ENCODE assay signal across 9 cellular contexts in the genomic region with DNA sequence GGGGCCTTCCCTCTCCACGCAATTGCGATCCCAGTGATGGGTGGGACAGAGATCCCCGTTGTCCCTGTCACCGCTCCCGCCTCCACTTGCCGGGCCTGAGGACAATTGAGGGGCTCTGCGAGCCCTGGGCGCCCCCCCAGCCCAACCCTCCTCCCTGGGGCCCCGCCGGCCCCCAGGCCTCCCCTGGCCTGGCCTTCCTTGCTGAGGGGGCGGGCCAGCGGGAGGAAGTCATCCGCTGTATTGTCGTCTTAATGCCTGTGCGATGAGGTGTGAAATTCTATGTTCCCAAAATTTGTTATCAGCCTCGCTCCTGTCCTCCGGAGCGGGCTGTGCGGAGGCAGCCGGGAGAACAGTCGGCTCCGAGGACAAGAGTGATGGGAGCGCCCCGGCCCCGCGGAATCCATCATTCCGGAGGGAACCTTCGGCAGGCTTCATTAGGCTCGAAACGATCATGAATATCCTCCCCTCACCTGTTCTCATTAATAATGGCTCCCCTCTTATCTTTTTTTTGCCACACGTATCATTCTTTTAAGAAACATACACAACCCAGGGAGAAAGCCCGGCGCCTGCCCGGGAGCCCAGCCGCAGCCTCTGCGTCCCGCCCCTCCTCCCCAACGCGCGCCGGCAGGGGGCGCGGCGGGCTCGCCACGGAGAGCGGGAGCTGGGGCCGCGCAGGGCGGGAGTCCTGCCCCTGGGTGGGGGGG. TPM values are rescaled to one million over a fixed set of nuclear protein-coding genes. Genes with fewer than 3 reads are reported as not detected.
A peak's percentile ranks its signal among the peaks of the same experiment; 100 is the strongest.
DNase-seq lines count a peak whose midpoint lies in the region; ATAC-seq and TF ChIP-seq lines count a peak whose summit lies in the region.
"Had no signal": no experiment of that assay in that cellular context is flagged by ENCODE, and none has a peak within 500 bp of the region (broad histone marks: within the 10 kb centered on the region; RNA-seq: fewer than 3 reads in every experiment).

No MANE protein-coding gene starts in this region.

- H3K27ac ChIP-seq in heart right ventricle, result peak overlapping the region in 4 of 10 donors; percentile 31 to 60 (median 56)

- ATAC-seq in WTC11 (peak; percentile 16), heart right ventricle (peak in 7 of 8 donors; percentile 6 to 84 (median 70)), HG03280 (IDR thresholded peaks at IDR 0.05; ENCODE audit: unreplicated experiment) (no peak), GM21786 (IDR thresholded peaks at IDR 0.05; ENCODE audit: unreplicated experiment) (no peak), HG03442 (IDR thresholded peaks at IDR 0.05; ENCODE audit: unreplicated experiment) (no peak), HG02763 (IDR thresholded peaks at IDR 0.05; ENCODE audit: unreplicated experiment) (no peak)
- ATAC-seq: Panc1 had no signal

- POLR2A ChIA-PET in GM10248 (lab: Yijun Ruan, JAX) (no interaction called here), WTC11 (lab: Charles Lee) (interaction anchor here (0.6 kb wide), 1 partner anchor 92 kb away, joined by 3 read pairs; no protein-coding TSS in a partner anchor)

- peaks cover 27% of the 10 kb centered on the region for H3K4me1 Mint-ChIP-seq in WTC11

- H3K9me3 ChIP-seq in heart right ventricle, result no peaks in the 10 kb centered on the region

- CTCF ChIA-PET in GM10248 (lab: Yijun Ruan, JAX), result interaction anchor here (0.6 to 2.6 kb wide), 2 partner anchors 9 kb away, joined by 3 to 9 read pairs; no protein-coding TSS in a partner anchor
- CTCF ChIA-PET in WTC11 (lab: Charles Lee), result interaction anchor here (0.6 to 3.8 kb wide), 47 partner anchors 7 to 1949 kb away, joined by 3 to 39 read pairs (median 4); partner anchors contain the start of gene MEG3

- peaks cover 0 to 85% (median 49%) of the 10 kb centered on the region in 7 donors for H3K27me3 ChIP-seq in heart right ventricle

- intact Hi-C loops in heart right ventricle (cut with DNase I), result no loop called here

- TF ChIP-seq CTCF in GM10248 (IDR thresholded peaks at IDR 0.05; ENCODE audit: control extremely low read depth, extremely low read depth, low read depth, missing control alignments) (peak; percentile 27), WTC11 (IDR thresholded peaks at IDR 0.05) (peak; percentile 58), heart right ventricle (IDR thresholded peaks at IDR 0.05) (peak in 7 of 9 donors; percentile 13 to 80 (median 55))

- no peaks in the 10 kb centered on the region for H3K36me3 ChIP-seq in heart right ventricle

- H3K4me3 Mint-ChIP-seq in WTC11, result peak overlapping the region; percentile 75

- H3K4me1 ChIP-seq in heart right ventricle, result peaks cover 0 to 31% (median 18%) of the 10 kb centered on the region in 9 donors

- H3K4me3 ChIP-seq in heart right ventricle, result peak overlapping the region in 8 of 10 donors; percentile 8 to 39 (median 18)
- H3K4me3 ChIP-seq in skeletal muscle cell (ENCODE audit: low read depth, low read length), result peak overlapping the region; percentile 35

- WGBS in heart right ventricle, 2 donors, result 9 to 12% methylated on average over 47 to 50 of the region's 50 CpGs

- H3K27me3 Mint-ChIP-seq in WTC11 (ENCODE audit: low read depth), result peaks cover 21% of the 10 kb centered on the region

- H3K9me3 Mint-ChIP-seq in WTC11, result no peaks in the 10 kb centered on the region

- H3K27ac Mint-ChIP-seq in WTC11, result no peak overlapping the region

- no peaks in the 10 kb centered on the region for H3K36me3 Mint-ChIP-seq in WTC11

- DNase-seq in GM10248 (ENCODE audit: extremely low spot score) (no peak), WTC11 (ENCODE audit: low spot score) (peak; percentile 67), heart right ventricle (peak; percentile 32 to 48), skeletal muscle cell (ENCODE audit: low read depth) (no peak)

TF ChIP-seq in WTC11, 78 proteins besides CTCF, POLR2A, EP300 and RAD21 (continues in another document):
- TF ChIP-seq FOXJ3 (CRISPR knock-in tag; IDR thresholded peaks at IDR 0.05; ENCODE audit: borderline replicate concordance) (no peak), ZNF263 (CRISPR knock-in tag; IDR thresholded peaks at IDR 0.05; ENCODE audit: low read depth) (no peak), ZSCAN18 (CRISPR knock-in tag; IDR thresholded peaks at IDR 0.05) (no peak), ELF4 (CRISPR knock-in tag; IDR thresholded peaks at IDR 0.05; ENCODE audit: low read depth) (no peak), TEAD1 (CRISPR knock-in tag; IDR thresholded peaks at IDR 0.05) (no peak), JAZF1 (CRISPR knock-in tag; IDR thresholded peaks at IDR 0.05) (no peak), GRHL2 (CRISPR knock-in tag; IDR thresholded peaks at IDR 0.05; ENCODE audit: insufficient replicate concordance, severe bottlenecking) (no peak), PRDM15 (CRISPR knock-in tag; IDR thresholded peaks at IDR 0.05) (no peak), MYBL2 (CRISPR knock-in tag; IDR thresholded peaks at IDR 0.05) (no peak)
- TF ChIP-seq, protein P1, sequence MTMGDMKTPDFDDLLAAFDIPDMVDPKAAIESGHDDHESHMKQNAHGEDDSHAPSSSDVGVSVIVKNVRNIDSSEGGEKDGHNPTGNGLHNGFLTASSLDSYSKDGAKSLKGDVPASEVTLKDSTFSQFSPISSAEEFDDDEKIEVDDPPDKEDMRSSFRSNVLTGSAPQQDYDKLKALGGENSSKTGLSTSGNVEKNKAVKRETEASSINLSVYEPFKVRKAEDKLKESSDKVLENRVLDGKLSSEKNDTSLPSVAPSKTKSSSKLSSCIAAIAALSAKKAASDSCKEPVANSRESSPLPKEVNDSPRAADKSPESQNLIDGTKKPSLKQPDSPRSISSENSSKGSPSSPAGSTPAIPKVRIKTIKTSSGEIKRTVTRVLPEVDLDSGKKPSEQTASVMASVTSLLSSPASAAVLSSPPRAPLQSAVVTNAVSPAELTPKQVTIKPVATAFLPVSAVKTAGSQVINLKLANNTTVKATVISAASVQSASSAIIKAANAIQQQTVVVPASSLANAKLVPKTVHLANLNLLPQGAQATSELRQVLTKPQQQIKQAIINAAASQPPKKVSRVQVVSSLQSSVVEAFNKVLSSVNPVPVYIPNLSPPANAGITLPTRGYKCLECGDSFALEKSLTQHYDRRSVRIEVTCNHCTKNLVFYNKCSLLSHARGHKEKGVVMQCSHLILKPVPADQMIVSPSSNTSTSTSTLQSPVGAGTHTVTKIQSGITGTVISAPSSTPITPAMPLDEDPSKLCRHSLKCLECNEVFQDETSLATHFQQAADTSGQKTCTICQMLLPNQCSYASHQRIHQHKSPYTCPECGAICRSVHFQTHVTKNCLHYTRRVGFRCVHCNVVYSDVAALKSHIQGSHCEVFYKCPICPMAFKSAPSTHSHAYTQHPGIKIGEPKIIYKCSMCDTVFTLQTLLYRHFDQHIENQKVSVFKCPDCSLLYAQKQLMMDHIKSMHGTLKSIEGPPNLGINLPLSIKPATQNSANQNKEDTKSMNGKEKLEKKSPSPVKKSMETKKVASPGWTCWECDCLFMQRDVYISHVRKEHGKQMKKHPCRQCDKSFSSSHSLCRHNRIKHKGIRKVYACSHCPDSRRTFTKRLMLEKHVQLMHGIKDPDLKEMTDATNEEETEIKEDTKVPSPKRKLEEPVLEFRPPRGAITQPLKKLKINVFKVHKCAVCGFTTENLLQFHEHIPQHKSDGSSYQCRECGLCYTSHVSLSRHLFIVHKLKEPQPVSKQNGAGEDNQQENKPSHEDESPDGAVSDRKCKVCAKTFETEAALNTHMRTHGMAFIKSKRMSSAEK (CRISPR knock-in tag; IDR thresholded peaks at IDR 0.05; ENCODE audit: borderline replicate concordance), result no peak
- TF ChIP-seq, protein P2, sequence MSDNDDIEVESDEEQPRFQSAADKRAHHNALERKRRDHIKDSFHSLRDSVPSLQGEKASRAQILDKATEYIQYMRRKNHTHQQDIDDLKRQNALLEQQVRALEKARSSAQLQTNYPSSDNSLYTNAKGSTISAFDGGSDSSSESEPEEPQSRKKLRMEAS (CRISPR knock-in tag; IDR thresholded peaks at IDR 0.05), result no peak

RNA-seq across cellular contexts. Expression of gene DLK1, which starts 17.3 kb away (rescaled TPM):
- total RNA-seq in WTC11 (2021), result 3.0 to 3.3 TPM (median 3.1 TPM) in 3 replicates
- 10 to 100 TPM in 3 of 10 donors, 1 to 10 TPM in 7; 1.3 to 35.0 (median 7.4) TPM for total RNA-seq in heart right ventricle
- 1 to 10 TPM; 3.2 to 7.8 TPM for polyA plus RNA-seq in heart right ventricle

Comparison
In these comparisons a context has a peak if more than half of its experiments do, and no peak if none do; other contexts are left out.
1. DNase-seq: peak in WTC11 (single experiment) and heart right ventricle (2 of 2); none in GM10248 (single experiment) and skeletal muscle cell (single experiment).
2. ATAC-seq: peak in WTC11 (single experiment) and heart right ventricle (7 of 8); none in HG03280 (single experiment), GM21786 (single experiment), HG03442 (single experiment) and HG02763 (single experiment).
3. Peak in every context shown above with its lines, with median percentiles within 50 percentile points of each other: CTCF ChIP-seq.